20 cellular contexts compared by ENCODE assay signal in genomic region chr5:8650197-8650596, GRCh38.
DNase-seq lines count a peak whose midpoint lies in the region; ATAC-seq, FAIRE-seq and TF ChIP-seq lines count a peak whose summit lies in the region.
"Had no signal": no experiment of that assay in that cellular context is flagged by ENCODE, and none has a peak within 500 bp of the region (broad histone marks: within the 10 kb centered on the region; RNA-seq: fewer than 3 reads in every experiment).

No MANE protein-coding gene starts in this region.

- TF ChIP-seq POLR2A in heart left ventricle (IDR thresholded peaks at IDR 0.05) = no peak

- WGBS in heart left ventricle, 4 donors = 79 to 87% (median 83%) methylated on average over 6 of the region's 6 CpGs

- H3K9me3 Mint-ChIP-seq in HFFc6 = no peaks in the 10 kb centered on the region

- H3K36me3 ChIP-seq in heart left ventricle = no peaks in the 10 kb centered on the region
- H3K36me3 ChIP-seq: neutrophil, SJCRH30 had no signal

- TF ChIP-seq CTCF in HFFc6 (IDR thresholded peaks at IDR 0.05) (no peak), heart left ventricle (IDR thresholded peaks at IDR 0.05) (no peak)

- no peaks in the 10 kb centered on the region for H3K27me3 ChIP-seq in heart left ventricle
- H3K27me3 ChIP-seq: foreskin keratinocyte, neutrophil, SJCRH30 had no signal

- DNase-seq in NCI-H2081 (lab: John Stamatoyannopoulos, UW) (peak; percentile 9 to 50), NCI-H2081 treated with DMSO at 0.1 percent for 48 hours (lab: John Stamatoyannopoulos, UW) (no peak), HFFc6 (no peak), RCC 7860 (ENCODE audit: low spot score) (peak; percentile 80), iris pigment epithelial cell (ENCODE audit: low read depth) (peak; percentile 27), NCI-H146 treated with DMSO at 0.1 percent for 48 hours (lab: John Stamatoyannopoulos, UW; ENCODE audit: unreplicated experiment) (no peak), heart left ventricle (no peak)
- DNase-seq: 8988T; activated CD8-positive, alpha-beta T cell treated with anti-CD3 and anti-CD28 coated beads, Interleukin-2, amount 10 ng/mL, durations not matched to agents 7 days and 5 days; effector memory CD8-positive, alpha-beta T cell; foreskin keratinocyte; NCI-H774; SJCRH30; small intestine had no signal

- H3K4me3 ChIP-seq in heart left ventricle = no peak overlapping the region
- H3K4me3 ChIP-seq: SJCRH30 had no signal

- peak; percentile 69 for FAIRE-seq in RCC 7860 (lab: Jason Lieb, UNC)
- FAIRE-seq: small intestine had no signal

- H3K9me3 ChIP-seq in heart left ventricle = peaks cover 0 to 6% (median 0%) of the 10 kb centered on the region in 12 donors
- H3K9me3 ChIP-seq: neutrophil, SJCRH30 had no signal

- H3K4me1 Mint-ChIP-seq in HFFc6 (ENCODE audit: low read depth) = peaks cover 9% of the 10 kb centered on the region; the same call in 1 of the 2 replicates
- H3K4me1 Mint-ChIP-seq: IgD-negative memory B cell, mesothelial cell of epicardium had no signal

- H3K27me3 Mint-ChIP-seq in HFFc6 (ENCODE audit: insufficient read depth) = no peaks in the 10 kb centered on the region
- H3K27me3 Mint-ChIP-seq: effector memory CD8-positive, alpha-beta T cell; IgD-negative memory B cell; stimulated activated naive CD8-positive, alpha-beta T cell treated with anti-CD3 and anti-CD28 coated beads, Interleukin-15, Interleukin-2, amounts not matched to agents 100 ng/mL and 50 ng/mL, for 24 hours had no signal

- H3K36me3 Mint-ChIP-seq in HFFc6 (ENCODE audit: low read depth) = no peaks in the 10 kb centered on the region
- H3K36me3 Mint-ChIP-seq: IgD-negative memory B cell, mesothelial cell of epicardium had no signal

- no peak overlapping the region for H3K27ac Mint-ChIP-seq in HFFc6
- H3K27ac Mint-ChIP-seq: activated CD8-positive, alpha-beta T cell treated with anti-CD3 and anti-CD28 coated beads, Interleukin-2, amount 10 ng/mL, durations not matched to agents 7 days and 5 days; activated T-helper 2 cell treated with anti-CD3 and anti-CD28 coated beads, Interferon-gamma antibody, Interleukin-2, Interleukin-4, amounts not matched to agents 10 μg/mL and 5 μg/mL and 100 μg/mL, durations not matched to agents 14 hours and 24 hours and 36 hours; effector memory CD8-positive, alpha-beta T cell; IgD-negative memory B cell; mesothelial cell of epicardium; stimulated activated naive CD8-positive, alpha-beta T cell treated with anti-CD3 and anti-CD28 coated beads, Interleukin-15, Interleukin-2, amounts not matched to agents 100 ng/mL and 50 ng/mL, for 24 hours had no signal

- no peaks in the 10 kb centered on the region for H3K4me1 ChIP-seq in heart left ventricle
- H3K4me1 ChIP-seq: foreskin keratinocyte, SJCRH30 had no signal

- no peak overlapping the region for H3K27ac ChIP-seq in heart left ventricle
- H3K27ac ChIP-seq: foreskin keratinocyte, neutrophil, SJCRH30 had no signal

- peak overlapping the region; percentile 2; the same call in 1 of the 2 replicates for H3K4me3 Mint-ChIP-seq in HFFc6
- H3K4me3 Mint-ChIP-seq: activated CD8-positive, alpha-beta T cell treated with anti-CD3 and anti-CD28 coated beads, Interleukin-2, amount 10 ng/mL, durations not matched to agents 7 days and 5 days; effector memory CD8-positive, alpha-beta T cell; mesothelial cell of epicardium; stimulated activated naive CD8-positive, alpha-beta T cell treated with anti-CD3 and anti-CD28 coated beads, Interleukin-15, Interleukin-2, amounts not matched to agents 100 ng/mL and 50 ng/mL, for 24 hours had no signal

- ATAC-seq in heart left ventricle (no peak), HG03439 (IDR thresholded peaks at IDR 0.05; ENCODE audit: unreplicated experiment) (no peak)
- ATAC-seq: activated CD8-positive, alpha-beta T cell treated with anti-CD3 and anti-CD28 coated beads, Interleukin-2, amount 10 ng/mL, durations not matched to agents 7 days and 5 days; effector memory CD8-positive, alpha-beta T cell; foreskin keratinocyte had no signal

- intact Hi-C loops in heart left ventricle (cut with DNase I) = no loop called here

Comparison
In these comparisons a context has a peak if more than half of its experiments do, and no peak if none do; other contexts are left out.
1. DNase-seq: peak in NCI-H2081 (2 of 2), RCC 7860 (single experiment) and iris pigment epithelial cell (single experiment); none in NCI-H2081 treated with DMSO at 0.1 percent for 48 hours (single experiment), HFFc6 (single experiment), NCI-H146 treated with DMSO at 0.1 percent for 48 hours (single experiment) and heart left ventricle (0 of 5).